ENCODE assay signal across 9 cellular contexts in genomic region chr19:13844130-13844631, GRCh38. TPM values are rescaled to one million over a fixed set of nuclear protein-coding genes. Genes with fewer than 3 reads are reported as not detected.
DNase-seq lines count a peak whose midpoint lies in the region; ATAC-seq and TF ChIP-seq lines count a peak whose summit lies in the region.
"Had no signal": no experiment of that assay in that cellular context is flagged by ENCODE, and none has a peak within 500 bp of the region (broad histone marks: within the 10 kb centered on the region; RNA-seq: fewer than 3 reads in every experiment).

No MANE protein-coding gene starts in this region.

- peaks cover 30% of the 10 kb centered on the region for H3K4me1 ChIP-seq in ACC112 (ENCODE audit: control insufficient read depth, insufficient read depth, low read length, unreplicated experiment)

- H3K36me3 ChIP-seq in ACC112 (ENCODE audit: insufficient read depth, low read length), result peaks cover 13% of the 10 kb centered on the region; the same call in 1 of the 2 replicates

- peaks cover 40% of the 10 kb centered on the region for H3K79me2 ChIP-seq in ACC112 (ENCODE audit: control insufficient read depth, insufficient read depth, low read length, unreplicated experiment)

- peak overlapping the region; percentile 77 for H3K4me3 Mint-ChIP-seq in neural crest cell

- peaks cover 3% of the 10 kb centered on the region for H3K27me3 Mint-ChIP-seq in neural crest cell (ENCODE audit: low read depth)

- intact Hi-C loops in dorsolateral prefrontal cortex (cut with DNase I), result no loop called here

- H3K27ac Mint-ChIP-seq in neural crest cell (ENCODE audit: unreplicated experiment), result no peak overlapping the region

- H3K36me3 Mint-ChIP-seq in neural crest cell (ENCODE audit: low read depth), result no peaks in the 10 kb centered on the region

- H3K27ac ChIP-seq in ACC112 (ENCODE audit: low read depth, low read length) (peak overlapping the region; percentile 100), dorsolateral prefrontal cortex (peak overlapping the region in 39 of 59 donors; percentile 9 to 98 (median 89))

- H3K4me3 ChIP-seq in ACC112 (ENCODE audit: low read depth, low read length) (peak overlapping the region; percentile 78), dorsolateral prefrontal cortex (no peak overlapping the region)

- H3K27me3 ChIP-seq in ACC112 (ENCODE audit: insufficient read depth, low read length), result no peaks in the 10 kb centered on the region
- no peaks in the 10 kb centered on the region for H3K27me3 ChIP-seq in dorsolateral prefrontal cortex

- ATAC-seq in GM21526 (IDR thresholded peaks at IDR 0.05; ENCODE audit: low FRiP score, unreplicated experiment) (no peak), GM18858 (IDR thresholded peaks at IDR 0.05; ENCODE audit: unreplicated experiment) (no peak)

- DNase-seq in M059J (ENCODE audit: low read depth) (peak; percentile 44), dorsolateral prefrontal cortex (no peak), neural crest cell (ENCODE audit: low read depth, low spot score) (no peak), NCI-H345 treated with DMSO at 0.1 percent for 48 hours (lab: John Stamatoyannopoulos, UW; ENCODE audit: unreplicated experiment) (no peak), GM19240 (ENCODE audit: insufficient read length, low spot score) (no peak)
- DNase-seq: NCI-H1436 treated with DMSO at 0.1 percent for 48 hours had no signal

- TF ChIP-seq CTCF in dorsolateral prefrontal cortex (IDR thresholded peaks at IDR 0.05 in 54 of 56, conservative IDR thresholded peaks at IDR 0.05 in 2 of 56; ENCODE audit: low read depth in 1 of 56, partially characterized antibody in 56 of 56), result no peak
- no peak for TF ChIP-seq CTCF in neural crest cell (conservative IDR thresholded peaks at IDR 0.05)

- no peaks in the 10 kb centered on the region for H3K9me3 Mint-ChIP-seq in neural crest cell

- H3K4me1 Mint-ChIP-seq in neural crest cell, result peaks cover 37% of the 10 kb centered on the region

- H2AFZ ChIP-seq in ACC112 (ENCODE audit: low read length, unreplicated experiment), result no peak overlapping the region

RNA-seq across cellular contexts. Expression of gene NANOS3, which starts 32.8 kb away (rescaled TPM):
- total RNA-seq in M059J (2014; rRNA removed; shearing (Covaris generic)), result not detected in 2 replicates
- total RNA-seq in dorsolateral prefrontal cortex (10 to 100 TPM in 110 of 120 experiments, 1 to 10 TPM in 10; 4.1 to 33.8 (median 17.0) TPM), neural crest cell (0.73 and 1.6 TPM in 2 replicates)

RNA-seq across cellular contexts. Expression of gene ZSWIM4, which starts 48.9 kb away (rescaled TPM):
- total RNA-seq in M059J (2014; rRNA removed; shearing (Covaris generic)), result 3.6 and 12.2 TPM in 2 replicates
- total RNA-seq in dorsolateral prefrontal cortex, result 1 to 10 TPM; 4.0 to 10.0 (median 6.6) TPM
- total RNA-seq in neural crest cell, result 19.3 and 19.9 TPM in 2 replicates
